Comparison of ENCODE assay signal across 16 cellular contexts in genomic region chr12:54047160-54047963, GRCh38. TPM values are rescaled to one million over a fixed set of nuclear protein-coding genes. Genes with fewer than 3 reads are reported as not detected.
A peak's percentile ranks its signal among the peaks of the same experiment; 100 is the strongest.
DNase-seq lines count a peak whose midpoint lies in the region; ATAC-seq and TF ChIP-seq lines count a peak whose summit lies in the region.
"Had no signal": no experiment of that assay in that cellular context is flagged by ENCODE, and none has a peak within 500 bp of the region (broad histone marks: within the 10 kb centered on the region; RNA-seq: fewer than 3 reads in every experiment).

No MANE protein-coding gene starts in this region.

- H3K27ac ChIP-seq in hepatocyte: no peak overlapping the region
- H3K27ac ChIP-seq: PC-9 had no signal

- no peaks in the 10 kb centered on the region for H3K9me3 ChIP-seq in hepatocyte (ENCODE audit: low read depth)

- intact Hi-C loops in activated CD8-positive, alpha-beta T cell treated with anti-CD3 and anti-CD28 coated beads for 36 hours (cut with micrococcal nuclease): no loop called here

- H3K4me3 Mint-ChIP-seq in activated CD8-positive, alpha-beta T cell treated with anti-CD3 and anti-CD28 coated beads for 36 hours: peak overlapping the region; percentile 18
- H3K4me3 Mint-ChIP-seq: activated T-helper 17 cell treated with anti-CD3 and anti-CD28 coated beads, Interleukin-2, amount 50 U/mL, for 72 hours had no signal

- DNase-seq in H7: peak; percentile 78
- no peak for DNase-seq in activated CD8-positive, alpha-beta T cell treated with anti-CD3 and anti-CD28 coated beads for 36 hours
- no peak for DNase-seq in hepatocyte (ENCODE audit: low spot score)
- DNase-seq in retina: peak; percentile 73
- no peak for DNase-seq in stimulated activated naive CD4-positive, alpha-beta T cell treated with Interleukin-2 at 50 U/mL for 16 hours (lab: John Stamatoyannopoulos, UW)
- DNase-seq in DMS153 (lab: John Stamatoyannopoulos, UW): no peak
- DNase-seq: activated CD4-positive, CD25-positive, alpha-beta regulatory T cell treated with anti-CD3 and anti-CD28 coated beads, Interleukin-2, amount 50 U/mL, for 72 hours; kidney glomerular epithelial cell; NCI-H1092; NCI-H345; PC-9; stimulated activated CD4-positive, alpha-beta T cell treated with anti-CD3 and anti-CD28 coated beads, Interleukin-4, amount 100 ng/mL, for 4 hours had no signal

- POLR2A ChIA-PET in activated CD8-positive, alpha-beta T cell treated with anti-CD3 and anti-CD28 coated beads for 36 hours (lab: Charles Lee): no interaction called here

- no peaks in the 10 kb centered on the region for H4K20me1 ChIP-seq in hepatocyte (ENCODE audit: insufficient read depth, poor library complexity, severe bottlenecking)

- WGBS in hepatocyte (ENCODE audit: low lambda C conversion rate, missing lambda C conversion rate): 11% methylated on average over 60 of the region's 61 CpGs

- no peaks in the 10 kb centered on the region for H3K36me3 ChIP-seq in H7 (replicated peaks; ENCODE audit: control insufficient read depth, insufficient read depth, low read length)
- H3K36me3 ChIP-seq in hepatocyte (replicated peaks; ENCODE audit: insufficient read depth, low read depth): no peaks in the 10 kb centered on the region

- H3K9me2 ChIP-seq in hepatocyte (replicated peaks; ENCODE audit: insufficient read depth): no peaks in the 10 kb centered on the region

- no peaks in the 10 kb centered on the region for H3K36me3 Mint-ChIP-seq in activated CD8-positive, alpha-beta T cell treated with anti-CD3 and anti-CD28 coated beads for 36 hours (ENCODE audit: low read depth)

- H3K27ac Mint-ChIP-seq in activated CD8-positive, alpha-beta T cell treated with anti-CD3 and anti-CD28 coated beads for 36 hours: no peak overlapping the region
- H3K27ac Mint-ChIP-seq: activated T-helper 17 cell treated with anti-CD3 and anti-CD28 coated beads, Interleukin-2, amount 50 U/mL, for 72 hours; CD14-positive monocyte had no signal

- H3K27me3 Mint-ChIP-seq in activated CD8-positive, alpha-beta T cell treated with anti-CD3 and anti-CD28 coated beads for 36 hours: peaks cover 87% of the 10 kb centered on the region

- peaks cover 11% of the 10 kb centered on the region for H3K4me1 ChIP-seq in hepatocyte (ENCODE audit: insufficient read depth)

- CTCF ChIA-PET in activated CD8-positive, alpha-beta T cell treated with anti-CD3 and anti-CD28 coated beads for 36 hours (lab: Charles Lee): no interaction called here

- no peak for TF ChIP-seq CTCF in activated CD8-positive, alpha-beta T cell treated with anti-CD3 and anti-CD28 coated beads for 36 hours (IDR thresholded peaks at IDR 0.05)
- TF ChIP-seq CTCF in hepatocyte (IDR thresholded peaks at IDR 0.05; ENCODE audit: poor library complexity): no peak

- peak overlapping the region; percentile 73 for H3K4me2 ChIP-seq in hepatocyte
- H3K4me2 ChIP-seq: PC-9 had no signal

- H3K4me1 Mint-ChIP-seq in activated CD8-positive, alpha-beta T cell treated with anti-CD3 and anti-CD28 coated beads for 36 hours (ENCODE audit: low read depth): peaks cover 28% of the 10 kb centered on the region

- H3K27me3 ChIP-seq in H7 (ENCODE audit: control insufficient read depth, insufficient read depth, low read length): peaks cover 100% of the 10 kb centered on the region
- H3K27me3 ChIP-seq in hepatocyte: peaks cover 93% of the 10 kb centered on the region

- H3K4me3 ChIP-seq in H7 (ENCODE audit: insufficient read depth, low read depth, low read length) (no peak overlapping the region), hepatocyte (no peak overlapping the region)
- H3K4me3 ChIP-seq: PC-9 had no signal

- no peaks in the 10 kb centered on the region for H3K79me2 ChIP-seq in hepatocyte

- no peaks in the 10 kb centered on the region for H3K9me3 Mint-ChIP-seq in activated CD8-positive, alpha-beta T cell treated with anti-CD3 and anti-CD28 coated beads for 36 hours
- H3K9me3 Mint-ChIP-seq: activated T-helper 17 cell treated with anti-CD3 and anti-CD28 coated beads, Interleukin-2, amount 50 U/mL, for 72 hours had no signal

- ATAC-seq in activated CD8-positive, alpha-beta T cell treated with anti-CD3 and anti-CD28 coated beads for 36 hours: no peak
- ATAC-seq in GM19035 (IDR thresholded peaks at IDR 0.05; ENCODE audit: unreplicated experiment): no peak
- ATAC-seq: activated T-helper 17 cell treated with anti-CD3 and anti-CD28 coated beads, Interleukin-2, amount 50 U/mL, for 72 hours had no signal

- peak overlapping the region; percentile 49 for H2AFZ ChIP-seq in hepatocyte
- H2AFZ ChIP-seq: PC-9 had no signal

RNA-seq across cellular contexts. Expression of gene HOXC4, which starts 6.3 kb away (rescaled TPM):
- not detected in 2 replicates for total RNA-seq in H7 (2014; rRNA removed; shearing (Covaris generic))
- 1 to 10 TPM in 1 of 2 experiments, under 1 TPM in 1; 0.89 to 1.2 TPM for total RNA-seq in activated CD8-positive, alpha-beta T cell treated with anti-CD3 and anti-CD28 coated beads for 36 hours
- total RNA-seq in hepatocyte: 1.5 and 2.1 TPM in 2 replicates
- polyA plus RNA-seq in hepatocyte: 4.4 and 4.8 TPM in 2 replicates
- total RNA-seq: bronchial epithelial cell had no signal
- polyA plus RNA-seq: CD14-positive monocyte had no signal

RNA-seq across cellular contexts. Expression of gene HOXC5, which starts 14.5 kb away (rescaled TPM):
- not detected in 2 replicates for total RNA-seq in H7 (2014; rRNA removed; shearing (Covaris generic))
- not detected for total RNA-seq in activated CD8-positive, alpha-beta T cell treated with anti-CD3 and anti-CD28 coated beads for 36 hours
- 0.20 and 0.40 TPM in 2 replicates for total RNA-seq in hepatocyte
- polyA plus RNA-seq in hepatocyte: 0.18 and 1.1 TPM in 2 replicates
- total RNA-seq: activated T-helper 17 cell treated with anti-CD3 and anti-CD28 coated beads, Interleukin-2, amount 50 U/mL, for 72 hours; bronchial epithelial cell had no signal
- polyA plus RNA-seq: CD14-positive monocyte had no signal

RNA-seq across cellular contexts. Expression of gene HOXC6, which starts 19.1 kb away (rescaled TPM):
- total RNA-seq in H7 (2014; rRNA removed; shearing (Covaris generic)): not detected in 2 replicates
- total RNA-seq in activated CD8-positive, alpha-beta T cell treated with anti-CD3 and anti-CD28 coated beads for 36 hours: not detected
- total RNA-seq in hepatocyte: 2.6 and 4.5 TPM in 2 replicates
- 11.1 and 12.1 TPM in 2 replicates for polyA plus RNA-seq in hepatocyte
- total RNA-seq: activated T-helper 17 cell treated with anti-CD3 and anti-CD28 coated beads, Interleukin-2, amount 50 U/mL, for 72 hours; bronchial epithelial cell had no signal
- polyA plus RNA-seq: CD14-positive monocyte had no signal

RNA-seq across cellular contexts. Expression of gene HOXC8, which starts 38.6 kb away (rescaled TPM):
- not detected in 2 replicates for total RNA-seq in H7 (2014; rRNA removed; shearing (Covaris generic))
- total RNA-seq in activated CD8-positive, alpha-beta T cell treated with anti-CD3 and anti-CD28 coated beads for 36 hours: not detected
- total RNA-seq in hepatocyte: 1.6 and 2.0 TPM in 2 replicates
- 6.4 and 8.5 TPM in 2 replicates for polyA plus RNA-seq in hepatocyte
- total RNA-seq: activated T-helper 17 cell treated with anti-CD3 and anti-CD28 coated beads, Interleukin-2, amount 50 U/mL, for 72 hours; bronchial epithelial cell had no signal
- polyA plus RNA-seq: CD14-positive monocyte had no signal

RNA-seq across cellular contexts. Expression of gene HOXC9, which starts 47.4 kb away (rescaled TPM):
- total RNA-seq in H7 (2014; rRNA removed; shearing (Covaris generic)): not detected in 2 replicates
- not detected for total RNA-seq in activated CD8-positive, alpha-beta T cell treated with anti-CD3 and anti-CD28 coated beads for 36 hours
- total RNA-seq in hepatocyte: 0.10 and 0.60 TPM in 2 replicates
- polyA plus RNA-seq in hepatocyte: 2.7 and 4.1 TPM in 2 replicates
- total RNA-seq: activated T-helper 17 cell treated with anti-CD3 and anti-CD28 coated beads, Interleukin-2, amount 50 U/mL, for 72 hours; bronchial epithelial cell had no signal
- polyA plus RNA-seq: CD14-positive monocyte had no signal

Comparison
In these comparisons a context has a peak if more than half of its experiments do, and no peak if none do; other contexts are left out.
1. DNase-seq: peak in H7 (single experiment) and retina (single experiment); none in activated CD8-positive, alpha-beta T cell treated with anti-CD3 and anti-CD28 coated beads for 36 hours (single experiment), hepatocyte (single experiment), stimulated activated naive CD4-positive, alpha-beta T cell treated with Interleukin-2 at 50 U/mL for 16 hours (single experiment) and DMS153 (single experiment).